16 cellular contexts compared by ENCODE assay signal in the genomic region with DNA sequence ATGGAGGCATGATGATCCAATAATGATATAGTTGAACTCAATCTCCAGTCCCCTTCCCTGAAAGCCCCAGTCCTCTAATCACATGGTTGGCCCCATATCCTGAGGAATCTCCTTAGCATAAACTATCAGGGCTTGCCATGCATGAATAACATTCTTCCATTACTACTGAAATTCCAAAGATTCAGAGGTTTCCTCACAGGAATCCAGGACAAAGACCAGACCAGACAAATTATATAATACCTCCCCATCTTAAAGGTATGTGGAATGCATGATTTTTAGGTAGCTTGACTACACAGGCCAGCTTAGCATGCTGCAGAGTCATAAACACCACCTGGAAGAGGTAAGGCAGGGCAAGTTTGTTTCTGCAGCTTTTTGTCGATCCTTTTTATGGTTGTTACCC. TPM values are rescaled to one million over a fixed set of nuclear protein-coding genes. Genes with fewer than 3 reads are reported as not detected.
DNase-seq lines count a peak whose midpoint lies in the region; ATAC-seq and TF ChIP-seq lines count a peak whose summit lies in the region.
"Had no signal": no experiment of that assay in that cellular context is flagged by ENCODE, and none has a peak within 500 bp of the region (broad histone marks: within the 10 kb centered on the region; RNA-seq: fewer than 3 reads in every experiment).

No MANE protein-coding gene starts in this region.

- H4K8ac ChIP-seq in trophoblast cell (ENCODE audit: low read depth, low read length): no peak overlapping the region

- no peak overlapping the region for H2AK5ac ChIP-seq in trophoblast cell (ENCODE audit: low read length)

- H2AFZ ChIP-seq in trophoblast cell (ENCODE audit: insufficient read depth, low read length, poor library complexity) (no peak overlapping the region), smooth muscle cell (ENCODE audit: low read depth) (no peak overlapping the region)
- H2AFZ ChIP-seq: GM23248 had no signal

- H3K4me1 ChIP-seq in trophoblast cell (ENCODE audit: control insufficient read depth in 1 of 2, insufficient read depth in 2 of 2, low read length in 2 of 2) (peaks cover 4% of the 10 kb centered on the region in 2 experiments), smooth muscle cell (ENCODE audit: low read depth) (no peaks in the 10 kb centered on the region)

- H3F3A ChIP-seq in smooth muscle cell (ENCODE audit: low read depth): peaks cover 11% of the 10 kb centered on the region

- H3K9ac ChIP-seq in trophoblast cell (ENCODE audit: low read length) (no peak overlapping the region), smooth muscle cell (ENCODE audit: low read depth) (no peak overlapping the region)
- H3K9ac ChIP-seq: GM23248 had no signal

- no peaks in the 10 kb centered on the region for H3K27me3 ChIP-seq in trophoblast cell (ENCODE audit: insufficient read depth, low read length)
- H3K27me3 ChIP-seq in smooth muscle cell (ENCODE audit: low read depth): no peaks in the 10 kb centered on the region

- H2BK12ac ChIP-seq in trophoblast cell (ENCODE audit: low read length): no peak overlapping the region

- H2BK120ac ChIP-seq in trophoblast cell (ENCODE audit: insufficient read depth, low read length, poor library complexity): no peak overlapping the region

- H3K27ac ChIP-seq in trophoblast cell (ENCODE audit: low read depth, low read length): peak overlapping the region; percentile 24
- H3K27ac ChIP-seq in smooth muscle cell (ENCODE audit: low read depth): no peak overlapping the region
- H3K27ac ChIP-seq: 22Rv1, GM23248 had no signal

- H3K9me3 ChIP-seq in trophoblast cell (ENCODE audit: insufficient read depth, low read depth, low read length) (peaks cover 3% of the 10 kb centered on the region), smooth muscle cell (replicated peaks; ENCODE audit: low read depth) (no peaks in the 10 kb centered on the region)

- WGBS in trophoblast cell (ENCODE audit: extremely low coverage, insufficient coverage, insufficient read length): no CpG with 5 or more reads among the region's 1 CpG
- WGBS in smooth muscle cell (ENCODE audit: low lambda C conversion rate): 54% methylated on average over 1 of the region's 1 CpG

- no peak overlapping the region for H4K12ac ChIP-seq in trophoblast cell (ENCODE audit: low read depth, low read length)

- peaks cover 59% of the 10 kb centered on the region for H4K20me1 ChIP-seq in smooth muscle cell (ENCODE audit: low read depth)

- peak; percentile 28 for DNase-seq in Caki2 (ENCODE audit: low read depth)
- DNase-seq in astrocyte of the hippocampus (ENCODE audit: low read depth, low spot score): peak; percentile 42
- DNase-seq in kidney tubule cell (ENCODE audit: low spot score): peak; percentile 57
- DNase-seq in trophoblast cell: peak; percentile 4 to 63
- DNase-seq in smooth muscle cell (lab: John Stamatoyannopoulos, UW; ENCODE audit: unreplicated experiment): no peak
- DNase-seq: CD8-positive, alpha-beta T cell; COR-L47; DND-41; GF-D8; GM23248; H7 had no signal

- H3K79me2 ChIP-seq in trophoblast cell (ENCODE audit: control insufficient read depth, insufficient read depth, low read length, poor library complexity) (no peaks in the 10 kb centered on the region), smooth muscle cell (ENCODE audit: low read depth) (peaks cover 36% of the 10 kb centered on the region)

- no peak overlapping the region for H3K18ac ChIP-seq in trophoblast cell (ENCODE audit: low read length)

- ATAC-seq in HG02571 (IDR thresholded peaks at IDR 0.05; ENCODE audit: unreplicated experiment) (no peak), GM19397 (IDR thresholded peaks at IDR 0.05; ENCODE audit: unreplicated experiment) (no peak), HG02852 (IDR thresholded peaks at IDR 0.05; ENCODE audit: unreplicated experiment) (no peak)
- ATAC-seq: CD8-positive, alpha-beta T cell; HepG2 had no signal

- in situ Hi-C loops in Caki2 (cut with HindIII; ENCODE audit: low pct_unique_long_range_greater_than_20kb, low sequenced_read_pairs): no loop called here

- H3K14ac ChIP-seq in trophoblast cell (ENCODE audit: low read length): no peak overlapping the region

- H2BK5ac ChIP-seq in trophoblast cell (ENCODE audit: low read depth, low read length, poor library complexity): no peak overlapping the region

- no peak for TF ChIP-seq CTCF in smooth muscle cell (IDR thresholded peaks at IDR 0.05; ENCODE audit: borderline replicate concordance, insufficient read depth, poor library complexity, severe bottlenecking)

- H3K36me3 ChIP-seq in trophoblast cell (ENCODE audit: control insufficient read depth in 1 of 2, insufficient read depth in 2 of 2, low read length in 2 of 2): peaks cover 10 to 14% of the 10 kb centered on the region in 2 experiments
- H3K36me3 ChIP-seq in smooth muscle cell (ENCODE audit: low read depth): peaks cover 35% of the 10 kb centered on the region

- no peak overlapping the region for H3K4ac ChIP-seq in trophoblast cell (ENCODE audit: low read depth, low read length)

- no peak overlapping the region for H3K4me3 ChIP-seq in trophoblast cell (ENCODE audit: low read depth, low read length)
- no peak overlapping the region for H3K4me3 ChIP-seq in smooth muscle cell
- H3K4me3 ChIP-seq: GM23248 had no signal

- no peaks in the 10 kb centered on the region for H3K79me1 ChIP-seq in trophoblast cell (ENCODE audit: low read length)

- no peak overlapping the region for H3K23ac ChIP-seq in trophoblast cell (ENCODE audit: low read length)

- H3K4me2 ChIP-seq in trophoblast cell (ENCODE audit: low read length) (peak overlapping the region; percentile 20), smooth muscle cell (no peak overlapping the region)

- H4K91ac ChIP-seq in trophoblast cell (ENCODE audit: low read depth, low read length): no peak overlapping the region

RNA-seq across cellular contexts. Expression of gene LRRTM2, which starts 15.6 kb away (rescaled TPM):
- total RNA-seq in Caki2 (2014; rRNA removed; shearing (Covaris generic); ENCODE audit: low replicate concordance): not detected in 2 replicates
- polyA plus RNA-seq in trophoblast cell (2013): not detected in 2 replicates
- 0.22 and 0.81 TPM in 2 replicates for total RNA-seq in smooth muscle cell
- polyA plus RNA-seq in smooth muscle cell: 0.76 and 0.95 TPM in 2 replicates
- total RNA-seq: H7, HepG2 had no signal
- polyA plus RNA-seq: HepG2 had no signal
